Comparison of ENCODE assay signal across 8 cellular contexts in the genomic region with DNA sequence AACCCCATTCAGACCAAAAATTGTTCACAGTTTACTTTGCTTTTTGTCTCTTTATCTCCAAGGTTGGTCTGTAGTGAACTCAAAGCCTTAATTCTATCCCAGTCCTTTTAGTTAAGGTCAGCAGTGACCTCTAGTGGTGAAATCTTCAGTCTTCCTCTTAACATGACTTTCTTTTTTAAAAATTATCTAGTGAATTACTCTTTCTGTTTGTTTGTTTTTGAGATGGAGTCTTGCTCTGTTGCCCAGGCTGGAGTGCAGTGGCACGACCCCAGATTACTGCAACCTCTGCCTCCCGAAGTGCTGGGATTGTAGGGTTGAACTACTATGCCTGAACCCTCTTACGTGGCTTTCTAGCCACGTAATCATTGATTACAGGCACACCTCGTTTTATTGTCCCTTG. TPM values are rescaled to one million over a fixed set of nuclear protein-coding genes. Genes with fewer than 3 reads are reported as not detected.
DNase-seq lines count a peak whose midpoint lies in the region; ATAC-seq lines count a peak whose summit lies in the region.

No MANE protein-coding gene starts in this region.

- H3K9ac ChIP-seq in adipocyte (ENCODE audit: low read length): peak overlapping the region; percentile 70

- H3K36me3 ChIP-seq in adipocyte (ENCODE audit: control insufficient read depth, insufficient read depth, low read length, severe bottlenecking): no peaks in the 10 kb centered on the region

- H3K27me3 ChIP-seq in adipocyte (replicated peaks; ENCODE audit: control insufficient read depth, insufficient read depth, low read length): no peaks in the 10 kb centered on the region

- H3K4me3 ChIP-seq in adipocyte (ENCODE audit: low read length): peak overlapping the region; percentile 69

- intact Hi-C loops in left ventricle myocardium superior (cut with micrococcal nuclease): loop anchor here (5.0 kb wide), 1 partner anchor 170 kb away; no protein-coding TSS in a partner anchor

- H3K4me1 ChIP-seq in adipocyte (ENCODE audit: control insufficient read depth, insufficient read depth, low read length): peaks cover 2% of the 10 kb centered on the region

- H3K9me3 ChIP-seq in adipocyte (ENCODE audit: control insufficient read depth, low read length): no peaks in the 10 kb centered on the region

- ATAC-seq in GM18517 (IDR thresholded peaks at IDR 0.05; ENCODE audit: unreplicated experiment) (peak; percentile 79), HG03378 (IDR thresholded peaks at IDR 0.05; ENCODE audit: unreplicated experiment) (peak; percentile 75), left ventricle myocardium superior (peak; percentile 63), GM18873 (IDR thresholded peaks at IDR 0.05; ENCODE audit: low FRiP score, unreplicated experiment) (no peak)

- DNase-seq in COLO668 (lab: John Stamatoyannopoulos, UW; ENCODE audit: unreplicated experiment): peak; percentile 10
- DNase-seq in NCI-H345 treated with DMSO at 0.1 percent for 48 hours (lab: John Stamatoyannopoulos, UW; ENCODE audit: unreplicated experiment): peak; percentile 37
- DNase-seq in adipocyte (ENCODE audit: low read depth): peak; percentile 96
- no peak for DNase-seq in left ventricle myocardium superior
- DNase-seq in retina: peak; percentile 54

RNA-seq across cellular contexts. Expression of a gene that starts 25.0 kb away (rescaled TPM):
- 1.9 TPM for total RNA-seq in left ventricle myocardium superior

RNA-seq across cellular contexts. Expression of a gene that starts 53.0 kb away (rescaled TPM):
- 77.3 TPM for total RNA-seq in left ventricle myocardium superior
